ENCODE assay signal across 24 cellular contexts in the genomic region with DNA sequence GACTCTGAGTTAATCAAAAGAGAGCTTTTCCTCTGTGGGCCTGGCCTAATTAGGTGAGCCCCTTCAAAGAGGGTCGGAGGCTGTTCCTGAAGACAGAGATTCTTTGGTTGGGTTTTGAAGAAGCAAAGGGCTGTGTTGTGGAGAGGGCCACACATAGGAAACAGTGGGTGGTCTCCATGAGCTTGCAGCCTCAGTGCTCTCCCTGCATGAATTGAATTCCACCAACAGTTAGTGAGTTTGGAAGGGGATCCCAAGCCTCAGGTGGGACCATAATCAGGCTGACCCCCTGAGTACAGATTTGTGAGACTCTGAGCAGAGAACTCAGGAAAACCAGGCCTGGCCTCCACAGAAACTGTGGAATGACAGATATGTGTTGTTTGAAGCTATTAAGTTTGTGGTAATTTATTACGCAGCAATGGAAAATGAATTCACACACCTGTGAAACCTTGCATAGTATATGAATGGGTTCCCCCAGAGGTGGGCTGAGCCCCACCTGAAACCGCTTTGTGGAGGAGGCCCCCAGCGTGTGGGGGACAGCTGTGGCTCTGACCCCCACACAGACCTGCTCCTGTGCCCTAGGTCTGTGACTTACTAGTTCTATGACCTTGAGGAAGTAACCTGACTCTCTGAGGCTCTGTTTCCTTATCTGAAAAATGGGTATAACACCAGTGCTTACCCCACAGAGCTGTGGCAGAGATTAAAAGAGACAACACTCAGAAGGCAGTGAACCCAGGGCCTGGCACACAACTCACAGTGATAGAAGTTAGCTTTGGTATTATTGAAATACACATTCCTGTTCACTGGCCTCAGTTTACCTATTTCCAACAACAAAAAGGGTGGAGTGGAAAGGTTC.
DNase-seq lines count a peak whose midpoint lies in the region; ATAC-seq and TF ChIP-seq lines count a peak whose summit lies in the region.
"Had no signal": no experiment of that assay in that cellular context is flagged by ENCODE, and none has a peak within 500 bp of the region (broad histone marks: within the 10 kb centered on the region; RNA-seq: fewer than 3 reads in every experiment).

No MANE protein-coding gene starts in this region.

- no peak overlapping the region for H2BK120ac ChIP-seq in H9 (ENCODE audit: low read depth, low read length, poor library complexity, severe bottlenecking)

- H3K27ac ChIP-seq in H9 (ENCODE audit: insufficient read length, low read depth, low read length) (peak overlapping the region; percentile 61), liver (ENCODE audit: low read depth in 1 of 2, low read length in 2 of 2) (peak overlapping the region; percentile 69 to 80)
- H3K27ac ChIP-seq: pancreas, right atrium auricular region, SK-N-MC, tibial nerve had no signal

- no peak for TF ChIP-seq RAD21 in liver (IDR thresholded peaks at IDR 0.05)

- no peak for DNase-seq in H9
- DNase-seq in activated B cell treated with CpG ODN at 0.5 μM for 24 hours: no peak
- no peak for DNase-seq in CD14-positive monocyte (ENCODE audit: low spot score)
- no peak for DNase-seq in UCSD-AML1 (lab: John Stamatoyannopoulos, UW; ENCODE audit: unreplicated experiment)
- DNase-seq in NCI-H1417 treated with DMSO at 0.1 percent for 48 hours (lab: John Stamatoyannopoulos, UW): no peak
- DNase-seq: activated CD4-positive, alpha-beta T cell treated with anti-CD3 and anti-CD28 coated beads, Interleukin-2, amount 10 ng/mL, durations not matched to agents 7 days and 5 days; activated naive CD8-positive, alpha-beta T cell treated with anti-CD3 and anti-CD28 coated beads, Interleukin-2, amount 10 ng/mL, durations not matched to agents 7 days and 5 days; CD8-positive, alpha-beta memory T cell; head of caudate nucleus; Karpas-422; MV-4-11; pancreas; RPMI8226; stimulated activated CD4-positive, alpha-beta T cell treated with anti-CD3 and anti-CD28 coated beads, Interleukin-12 subunit alpha, Interleukin-12 subunit beta, amount 100 ng/mL, for 4 hours; stimulated activated CD4-positive, alpha-beta T cell treated with anti-CD3 and anti-CD28 coated beads, Interleukin-4, amount 100 ng/mL, for 24 hours; stimulated activated naive CD4-positive, alpha-beta T cell treated with Interleukin-2 at 50 U/mL for 16 hours had no signal

- H2BK20ac ChIP-seq in H9 (ENCODE audit: low read depth, low read length, poor library complexity, severe bottlenecking): no peak overlapping the region

- H3K4me2 ChIP-seq in H9 (ENCODE audit: insufficient read depth, insufficient read length, low read length): no peak overlapping the region

- H4K5ac ChIP-seq in H9 (ENCODE audit: insufficient read length, low read depth, low read length): no peak overlapping the region

- H3K9me3 Mint-ChIP-seq in H9 (no peaks in the 10 kb centered on the region), activated B cell treated with CpG ODN at 0.5 μM for 24 hours (no peaks in the 10 kb centered on the region), CD14-positive monocyte (no peaks in the 10 kb centered on the region)
- no peaks in the 10 kb centered on the region for H3K9me3 Mint-ChIP-seq in stimulated activated memory B cell treated with anti-CD40 and anti-IgM and Interleukin-4, amounts not matched to agents 10 μg/mL and 1 μg/mL and 100 μg/mL, for 72 hours
- H3K9me3 Mint-ChIP-seq: activated CD4-positive, alpha-beta T cell treated with anti-CD3 and anti-CD28 coated beads, Interleukin-2, amount 10 ng/mL, durations not matched to agents 7 days and 5 days; activated naive CD8-positive, alpha-beta T cell treated with anti-CD3 and anti-CD28 coated beads, Interleukin-2, amount 10 ng/mL, durations not matched to agents 7 days and 5 days; CD8-positive, alpha-beta memory T cell; central memory CD8-positive, alpha-beta T cell; nephron had no signal

- no CpG with 5 or more reads among the region's 4 CpGs for WGBS in H9 (ENCODE audit: extremely low coverage, insufficient read length, low lambda C conversion rate)
- 70% methylated on average over 4 of the region's 4 CpGs for whole genome bisulfite sequencing in liver

- no peak overlapping the region for H2BK12ac ChIP-seq in H9 (ENCODE audit: insufficient read length, low read depth, low read length)

- H3K4ac ChIP-seq in H9 (ENCODE audit: low read depth, low read length): no peak overlapping the region

- H4K20me1 ChIP-seq in H9 (ENCODE audit: control insufficient read depth, insufficient read depth, insufficient read length): no peaks in the 10 kb centered on the region

- H3K79me2 ChIP-seq in H9 (ENCODE audit: insufficient read depth, low read length): no peaks in the 10 kb centered on the region

- H3T11ph ChIP-seq in H9 (ENCODE audit: low read length): no peak overlapping the region

- no peak overlapping the region for H2BK15ac ChIP-seq in H9 (ENCODE audit: low read depth, low read length)

- no peak overlapping the region for H3K14ac ChIP-seq in H9 (ENCODE audit: insufficient read depth, low read length)

- no peaks in the 10 kb centered on the region for H3K27me3 ChIP-seq in H9 (ENCODE audit: insufficient read depth, low read length)
- H3K27me3 ChIP-seq in liver (ENCODE audit: control insufficient read depth in 4 of 4, insufficient read depth in 4 of 4, low read length in 3 of 4): no peaks in the 10 kb centered on the region
- H3K27me3 ChIP-seq: pancreas, right atrium auricular region, tibial nerve had no signal

- no peak overlapping the region for H3K56ac ChIP-seq in H9 (ENCODE audit: insufficient read length, low read depth, low read length)

- no peak overlapping the region for H4K8ac ChIP-seq in H9 (replicated peaks; ENCODE audit: insufficient read length, low read depth, low read length)

- TF ChIP-seq CTCF in H9 (conservative IDR thresholded peaks at IDR 0.05) (no peak), activated B cell treated with CpG ODN at 0.5 μM for 24 hours (IDR thresholded peaks at IDR 0.05) (no peak), liver (IDR thresholded peaks at IDR 0.05; ENCODE audit: low read depth, low read length, missing input control) (no peak), CD14-positive monocyte (IDR thresholded peaks at IDR 0.05) (no peak)

- POLR2A ChIA-PET in activated B cell treated with CpG ODN at 0.5 μM for 24 hours (lab: Charles Lee): interaction anchor here (0.6 to 1.3 kb wide), 4 partner anchors 23 to 302 kb away, joined by 3 to 8 read pairs (median 4); no protein-coding TSS in a partner anchor

- H2AFZ ChIP-seq in H9 (ENCODE audit: low read length): no peak overlapping the region

- H3K4me1 Mint-ChIP-seq in H9 (peaks cover 59 to 60% of the 10 kb centered on the region in 2 experiments), activated B cell treated with CpG ODN at 0.5 μM for 24 hours (peaks cover 43% of the 10 kb centered on the region), CD14-positive monocyte (no peaks in the 10 kb centered on the region)
- H3K4me1 Mint-ChIP-seq in stimulated activated memory B cell treated with anti-CD40 and anti-IgM and Interleukin-4, amounts not matched to agents 10 μg/mL and 1 μg/mL and 100 μg/mL, for 72 hours: peaks cover 29% of the 10 kb centered on the region

- H3K9me3 ChIP-seq in H9 (ENCODE audit: control insufficient read depth, low read depth, low read length): no peaks in the 10 kb centered on the region
- no peaks in the 10 kb centered on the region for H3K9me3 ChIP-seq in liver (ENCODE audit: control insufficient read depth in 4 of 4, low read length in 3 of 4)
- H3K9me3 ChIP-seq: pancreas, right atrium auricular region, tibial nerve had no signal

- peak overlapping the region; percentile 32 to 97 (median 95); a peak in 5 of 7 replicates for H3K27ac Mint-ChIP-seq in H9
- peak overlapping the region; percentile 56 for H3K27ac Mint-ChIP-seq in activated B cell treated with CpG ODN at 0.5 μM for 24 hours
- peak overlapping the region; percentile 55 for H3K27ac Mint-ChIP-seq in stimulated activated memory B cell treated with anti-CD40 and anti-IgM and Interleukin-4, amounts not matched to agents 10 μg/mL and 1 μg/mL and 100 μg/mL, for 72 hours
- peak overlapping the region in 1 of 7 donors; percentile 16 for H3K27ac Mint-ChIP-seq in CD14-positive monocyte
- H3K27ac Mint-ChIP-seq: activated CD4-positive, alpha-beta T cell treated with anti-CD3 and anti-CD28 coated beads, Interleukin-2, amount 10 ng/mL, durations not matched to agents 7 days and 5 days; activated naive CD8-positive, alpha-beta T cell treated with anti-CD3 and anti-CD28 coated beads, Interleukin-2, amount 10 ng/mL, durations not matched to agents 7 days and 5 days; nephron had no signal

- no peaks in the 10 kb centered on the region for H3K36me3 ChIP-seq in liver (ENCODE audit: control insufficient read depth in 4 of 4, insufficient read depth in 3 of 4, low read depth in 1 of 4, low read length in 3 of 4)
- H3K36me3 ChIP-seq: pancreas, right atrium auricular region, tibial nerve had no signal

- H3K23me2 ChIP-seq in H9 (ENCODE audit: insufficient read length, low read depth, low read length, poor library complexity, severe bottlenecking): no peaks in the 10 kb centered on the region

- H3K4me3 Mint-ChIP-seq in H9 (peak overlapping the region in 1 of 2 experiments; percentile 27; a peak in 1 of 5 replicates), activated B cell treated with CpG ODN at 0.5 μM for 24 hours (no peak overlapping the region), CD14-positive monocyte (no peak overlapping the region)
- H3K4me3 Mint-ChIP-seq in stimulated activated memory B cell treated with anti-CD40 and anti-IgM and Interleukin-4, amounts not matched to agents 10 μg/mL and 1 μg/mL and 100 μg/mL, for 72 hours: no peak overlapping the region
- H3K4me3 Mint-ChIP-seq: activated CD4-positive, alpha-beta T cell treated with anti-CD3 and anti-CD28 coated beads, Interleukin-2, amount 10 ng/mL, durations not matched to agents 7 days and 5 days; activated naive CD8-positive, alpha-beta T cell treated with anti-CD3 and anti-CD28 coated beads, Interleukin-2, amount 10 ng/mL, durations not matched to agents 7 days and 5 days; CD8-positive, alpha-beta memory T cell; central memory CD8-positive, alpha-beta T cell; nephron had no signal

- H3K18ac ChIP-seq in H9 (ENCODE audit: insufficient read length, low read depth, low read length): no peak overlapping the region

- no peak overlapping the region for H4K91ac ChIP-seq in H9 (ENCODE audit: insufficient read length, low read depth, low read length)

- no peak overlapping the region for H3K23ac ChIP-seq in H9 (ENCODE audit: insufficient read length, low read depth, low read length)

- H3K79me1 ChIP-seq in H9 (ENCODE audit: insufficient read depth, low read depth, low read length, poor library complexity, severe bottlenecking): no peaks in the 10 kb centered on the region

- H3K9ac ChIP-seq in H9 (ENCODE audit: extremely low read depth, insufficient read length, low read length) (no peak overlapping the region), liver (ENCODE audit: low read depth in 1 of 2, low read length in 2 of 2) (peak overlapping the region in 1 of 2 donors; percentile 30)

- H3K4me3 ChIP-seq in liver (ENCODE audit: low read depth in 1 of 3, low read length in 3 of 3): no peak overlapping the region
- H3K4me3 ChIP-seq: pancreas, right atrium auricular region, SK-N-MC, tibial nerve had no signal

- no peak overlapping the region for H2BK5ac ChIP-seq in H9 (ENCODE audit: insufficient read length, low read length)

- H3K36me3 Mint-ChIP-seq in H9 (ENCODE audit: insufficient read depth in 1 of 3, low read depth in 3 of 3): no peaks in the 10 kb centered on the region
- peaks cover 40% of the 10 kb centered on the region for H3K36me3 Mint-ChIP-seq in activated B cell treated with CpG ODN at 0.5 μM for 24 hours (ENCODE audit: low read depth)
- peaks cover 23% of the 10 kb centered on the region for H3K36me3 Mint-ChIP-seq in stimulated activated memory B cell treated with anti-CD40 and anti-IgM and Interleukin-4, amounts not matched to agents 10 μg/mL and 1 μg/mL and 100 μg/mL, for 72 hours
- peaks cover 20 to 24% of the 10 kb centered on the region in 2 donors for H3K36me3 Mint-ChIP-seq in CD14-positive monocyte

- peaks cover 12% of the 10 kb centered on the region; the same call in 1 of the 2 replicates for H3K4me1 ChIP-seq in H9 (ENCODE audit: insufficient read depth, low read length)
- H3K4me1 ChIP-seq in liver (ENCODE audit: control insufficient read depth in 4 of 4, insufficient read depth in 4 of 4, low read length in 3 of 4): peaks cover 5 to 11% (median 8%) of the 10 kb centered on the region in 4 donors
- H3K4me1 ChIP-seq: pancreas, right atrium auricular region, tibial nerve had no signal

- no peak for ATAC-seq in activated B cell treated with CpG ODN at 0.5 μM for 24 hours (ENCODE audit: low read depth)
- no peak for ATAC-seq in stimulated activated memory B cell treated with anti-CD40 and anti-IgM and Interleukin-4, amounts not matched to agents 10 μg/mL and 1 μg/mL and 100 μg/mL, for 72 hours
- ATAC-seq in HG02571 (IDR thresholded peaks at IDR 0.05; ENCODE audit: unreplicated experiment): no peak

- H3K27me3 Mint-ChIP-seq in H9 (ENCODE audit: low read depth) (no peaks in the 10 kb centered on the region), activated B cell treated with CpG ODN at 0.5 μM for 24 hours (no peaks in the 10 kb centered on the region), CD14-positive monocyte (ENCODE audit: low read depth in 3 of 3) (no peaks in the 10 kb centered on the region)
- H3K27me3 Mint-ChIP-seq in stimulated activated memory B cell treated with anti-CD40 and anti-IgM and Interleukin-4, amounts not matched to agents 10 μg/mL and 1 μg/mL and 100 μg/mL, for 72 hours: no peaks in the 10 kb centered on the region
- H3K27me3 Mint-ChIP-seq: activated CD4-positive, alpha-beta T cell treated with anti-CD3 and anti-CD28 coated beads, Interleukin-2, amount 10 ng/mL, durations not matched to agents 7 days and 5 days; activated naive CD8-positive, alpha-beta T cell treated with anti-CD3 and anti-CD28 coated beads, Interleukin-2, amount 10 ng/mL, durations not matched to agents 7 days and 5 days; CD8-positive, alpha-beta memory T cell; central memory CD8-positive, alpha-beta T cell had no signal

- no peak overlapping the region for H2AK5ac ChIP-seq in H9 (ENCODE audit: insufficient read length, low read length)

- intact Hi-C loops in activated B cell treated with CpG ODN at 0.5 μM for 24 hours (cut with micrococcal nuclease) (no loop called here), CD14-positive monocyte (cut with micrococcal nuclease) (no loop called here)

- CTCF ChIA-PET in activated B cell treated with CpG ODN at 0.5 μM for 24 hours (lab: Charles Lee): interaction anchor here (1.3 kb wide), 1 partner anchor 9 kb away, joined by 3 read pairs; no protein-coding TSS in a partner anchor
